ENCODE assay signal across 8 cellular contexts in the genomic region with DNA sequence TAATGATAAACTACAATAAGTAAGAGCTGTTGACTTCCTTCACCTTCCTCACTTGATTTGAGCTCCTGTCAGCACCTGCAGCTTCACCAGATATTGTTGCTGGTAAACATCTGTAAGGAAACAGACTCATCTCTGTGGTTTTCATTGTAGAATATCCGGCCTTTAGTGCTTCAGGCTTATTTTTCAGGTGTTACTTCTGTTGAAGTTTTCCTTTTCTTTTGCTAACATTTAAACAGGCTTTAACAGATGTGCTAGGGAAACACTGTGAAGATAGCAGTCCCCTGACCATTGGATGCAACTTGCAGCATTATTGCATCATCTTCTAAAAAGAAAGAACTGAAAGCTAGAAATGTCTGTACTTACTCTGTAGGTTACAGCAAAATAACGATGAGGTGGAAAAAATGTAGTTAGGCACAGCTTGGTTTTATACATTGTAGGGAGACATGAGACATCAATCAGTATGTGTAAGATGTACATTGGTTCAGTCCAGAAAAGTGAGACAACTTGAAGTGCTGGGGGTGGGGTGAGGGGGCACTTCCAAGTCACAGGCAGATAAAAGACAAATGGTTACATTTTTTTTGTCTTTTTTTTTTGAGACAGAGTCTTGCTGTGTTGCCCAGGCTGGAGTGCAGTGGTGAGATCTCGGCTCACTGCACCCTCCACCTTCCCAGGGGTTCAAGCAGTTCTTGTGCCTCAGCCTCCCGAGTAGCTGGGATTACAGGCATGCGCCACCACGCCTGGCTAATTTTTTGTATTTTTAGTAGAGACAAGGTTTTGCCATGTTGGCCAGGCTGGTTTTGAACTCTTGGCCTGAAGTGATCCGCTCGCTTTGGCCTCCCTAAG. TPM values are rescaled to one million over a fixed set of nuclear protein-coding genes. Genes with fewer than 3 reads are reported as not detected.
DNase-seq lines count a peak whose midpoint lies in the region; ATAC-seq and TF ChIP-seq lines count a peak whose summit lies in the region.

No MANE protein-coding gene starts in this region.

- H2BK12ac ChIP-seq in neuronal stem cell (ENCODE audit: low read length): no peak overlapping the region

- H3K9ac ChIP-seq in neuronal stem cell (ENCODE audit: low read depth, low read length, poor library complexity): no peak overlapping the region

- no peaks in the 10 kb centered on the region for H3K79me1 ChIP-seq in neuronal stem cell (ENCODE audit: low read depth, low read length)

- H4K8ac ChIP-seq in neuronal stem cell (ENCODE audit: low read depth, low read length): no peak overlapping the region

- peaks cover 72% of the 10 kb centered on the region for H3K4me1 Mint-ChIP-seq in activated CD8-positive, alpha-beta T cell treated with anti-CD3 and anti-CD28 coated beads, Interleukin-2, amount 10 ng/mL, durations not matched to agents 7 days and 5 days (ENCODE audit: low read depth)

- TF ChIP-seq POLR2A in body of pancreas (IDR thresholded peaks at IDR 0.05): no peak

- peaks cover 1 to 91% of the 10 kb centered on the region in 2 donors for H3K36me3 ChIP-seq in neuronal stem cell (replicated peaks in 1 of 2; ENCODE audit: control insufficient read depth in 2 of 2, insufficient read depth in 2 of 2, low read length in 2 of 2)
- peaks cover 0 to 12% of the 10 kb centered on the region in 2 donors for H3K36me3 ChIP-seq in body of pancreas (replicated peaks in 1 of 2; ENCODE audit: insufficient read depth in 1 of 2, low read depth in 2 of 2)

- WGBS in neuronal stem cell (ENCODE audit: extremely low coverage in 2 of 2, insufficient read length in 2 of 2, insufficient replicate concordance in 1 of 2), 2 donors: no CpG with 5 or more reads among the region's 8 CpGs
- 80 to 83% methylated on average over 8 of the region's 8 CpGs for WGBS in body of pancreas, 2 donors

- H3K27ac ChIP-seq in HL-60 (replicated peaks) (peak overlapping the region; percentile 73), neuronal stem cell (replicated peaks; ENCODE audit: low read length) (no peak overlapping the region), body of pancreas (peak overlapping the region in 1 of 4 donors; percentile 44)

- H3K18ac ChIP-seq in neuronal stem cell (ENCODE audit: low read length): no peak overlapping the region

- no peak overlapping the region for H3K14ac ChIP-seq in neuronal stem cell (ENCODE audit: low read length)

- H3K9me3 Mint-ChIP-seq in activated CD8-positive, alpha-beta T cell treated with anti-CD3 and anti-CD28 coated beads, Interleukin-2, amount 10 ng/mL, durations not matched to agents 7 days and 5 days (ENCODE audit: insufficient read depth): no peaks in the 10 kb centered on the region

- intact Hi-C loops in body of pancreas (cut with DNase I): no loop called here

- H2BK15ac ChIP-seq in neuronal stem cell (ENCODE audit: low read length): no peak overlapping the region

- no peak overlapping the region for H3K23ac ChIP-seq in neuronal stem cell (ENCODE audit: low read depth, low read length, poor library complexity)

- no peaks in the 10 kb centered on the region for H3K9me3 ChIP-seq in neuronal stem cell (replicated peaks in 1 of 2; ENCODE audit: control insufficient read depth in 2 of 2, insufficient read depth in 1 of 2, low read depth in 1 of 2, low read length in 2 of 2)
- H3K9me3 ChIP-seq in body of pancreas: no peaks in the 10 kb centered on the region

- no peak overlapping the region for H2AK5ac ChIP-seq in neuronal stem cell (ENCODE audit: low read depth, low read length)

- H3K4me3 ChIP-seq in HL-60 (replicated peaks; ENCODE audit: insufficient read depth, low read length) (no peak overlapping the region), neuronal stem cell (ENCODE audit: low read length in 2 of 2) (no peak overlapping the region), body of pancreas (no peak overlapping the region)

- H2BK120ac ChIP-seq in neuronal stem cell (ENCODE audit: low read depth, low read length): no peak overlapping the region

- H3K27me3 ChIP-seq in HL-60 (ENCODE audit: insufficient read depth, poor library complexity, severe bottlenecking): no peaks in the 10 kb centered on the region
- H3K27me3 ChIP-seq in neuronal stem cell (ENCODE audit: control insufficient read depth in 3 of 3, insufficient read depth in 3 of 3, low read depth in 1 of 3, low read length in 3 of 3): no peaks in the 10 kb centered on the region
- no peaks in the 10 kb centered on the region for H3K27me3 ChIP-seq in body of pancreas

- no peak overlapping the region for H4K91ac ChIP-seq in neuronal stem cell (ENCODE audit: low read depth, low read length, poor library complexity)

- DNase-seq in GF-D8 (lab: John Stamatoyannopoulos, UW) (peak; percentile 37), HL-60 (ENCODE audit: low read depth in 1 of 2, low spot score in 1 of 2) (peak; percentile 62 to 68), left lobe of liver (ENCODE audit: low spot score) (no peak), NCI-H510A (lab: John Stamatoyannopoulos, UW) (no peak), neuronal stem cell (ENCODE audit: low spot score) (no peak), body of pancreas (no peak)
- peak; percentile 65 for DNase-seq in activated CD8-positive, alpha-beta T cell treated with anti-CD3 and anti-CD28 coated beads, Interleukin-2, amount 10 ng/mL, durations not matched to agents 7 days and 5 days

- no peaks in the 10 kb centered on the region for H3K4me1 ChIP-seq in neuronal stem cell (ENCODE audit: control insufficient read depth in 2 of 2, insufficient read depth in 1 of 2, low read depth in 1 of 2, low read length in 2 of 2)
- peaks cover 48% of the 10 kb centered on the region for H3K4me1 ChIP-seq in body of pancreas

- CTCF ChIA-PET in activated CD8-positive, alpha-beta T cell treated with anti-CD3 and anti-CD28 coated beads, Interleukin-2, amount 10 ng/mL, durations not matched to agents 7 days and 5 days (lab: Charles Lee): interaction anchor here (1.1 to 3.7 kb wide), 9 partner anchors 10 to 486 kb away, joined by 3 to 19 read pairs (median 5); a partner anchor contains a TSS

- peak overlapping the region; percentile 46 for H3K4me3 Mint-ChIP-seq in activated CD8-positive, alpha-beta T cell treated with anti-CD3 and anti-CD28 coated beads, Interleukin-2, amount 10 ng/mL, durations not matched to agents 7 days and 5 days

- POLR2A ChIA-PET in activated CD8-positive, alpha-beta T cell treated with anti-CD3 and anti-CD28 coated beads, Interleukin-2, amount 10 ng/mL, durations not matched to agents 7 days and 5 days (lab: Charles Lee): interaction anchor here (0.6 to 3.6 kb wide), 5 partner anchors 9 to 893 kb away, joined by 3 to 56 read pairs (median 4); a partner anchor contains a TSS

- no peak overlapping the region for H2BK5ac ChIP-seq in neuronal stem cell (ENCODE audit: low read length)

- H2AFZ ChIP-seq in neuronal stem cell (ENCODE audit: low read length): no peak overlapping the region

- H3K27me3 Mint-ChIP-seq in activated CD8-positive, alpha-beta T cell treated with anti-CD3 and anti-CD28 coated beads, Interleukin-2, amount 10 ng/mL, durations not matched to agents 7 days and 5 days (ENCODE audit: low read depth): no peaks in the 10 kb centered on the region

- ATAC-seq in GM21515 (IDR thresholded peaks at IDR 0.05; ENCODE audit: unreplicated experiment) (peak; percentile 69), left lobe of liver (peak; percentile 60), body of pancreas (no peak)
- ATAC-seq in activated CD8-positive, alpha-beta T cell treated with anti-CD3 and anti-CD28 coated beads, Interleukin-2, amount 10 ng/mL, durations not matched to agents 7 days and 5 days: peak; percentile 61

- TF ChIP-seq CTCF in HL-60 (IDR thresholded peaks at IDR 0.05; ENCODE audit: insufficient read depth, low read length) (no peak), body of pancreas (IDR thresholded peaks at IDR 0.05) (no peak)

- no peak overlapping the region for H3K4me2 ChIP-seq in neuronal stem cell (ENCODE audit: insufficient read depth, low read length, poor library complexity, severe bottlenecking)

- no peak overlapping the region for H3K4ac ChIP-seq in neuronal stem cell (ENCODE audit: low read length)

- peak overlapping the region; percentile 84 for H3K27ac Mint-ChIP-seq in activated CD8-positive, alpha-beta T cell treated with anti-CD3 and anti-CD28 coated beads, Interleukin-2, amount 10 ng/mL, durations not matched to agents 7 days and 5 days

- H3K36me3 Mint-ChIP-seq in activated CD8-positive, alpha-beta T cell treated with anti-CD3 and anti-CD28 coated beads, Interleukin-2, amount 10 ng/mL, durations not matched to agents 7 days and 5 days (ENCODE audit: low read depth): peaks cover 79% of the 10 kb centered on the region

RNA-seq across cellular contexts. Expression of a gene that starts 10.2 kb away (rescaled TPM):
- total RNA-seq in activated CD8-positive, alpha-beta T cell treated with anti-CD3 and anti-CD28 coated beads, Interleukin-2, amount 10 ng/mL, durations not matched to agents 7 days and 5 days: 10 to 100 TPM; 81.7 to 84.3 TPM
- total RNA-seq in left lobe of liver: 81.1 TPM
- 7.8 TPM for polyA plus RNA-seq in neuronal stem cell (2013, experiment 1 of 2)
- polyA plus RNA-seq in neuronal stem cell (2013, experiment 2 of 2): 8.3 TPM
- total RNA-seq in body of pancreas: 10 to 100 TPM; 23.9 to 46.1 TPM

Comparison
In these comparisons a context has a peak if more than half of its experiments do, and no peak if none do; other contexts are left out.
1. DNase-seq: peak in GF-D8 (single experiment), HL-60 (2 of 2) and activated CD8-positive, alpha-beta T cell treated with anti-CD3 and anti-CD28 coated beads, Interleukin-2, amount 10 ng/mL, durations not matched to agents 7 days and 5 days (single experiment); none in left lobe of liver (single experiment), NCI-H510A (single experiment), neuronal stem cell (single experiment) and body of pancreas (0 of 4).